12 cellular contexts compared by ENCODE assay signal in the genomic region with DNA sequence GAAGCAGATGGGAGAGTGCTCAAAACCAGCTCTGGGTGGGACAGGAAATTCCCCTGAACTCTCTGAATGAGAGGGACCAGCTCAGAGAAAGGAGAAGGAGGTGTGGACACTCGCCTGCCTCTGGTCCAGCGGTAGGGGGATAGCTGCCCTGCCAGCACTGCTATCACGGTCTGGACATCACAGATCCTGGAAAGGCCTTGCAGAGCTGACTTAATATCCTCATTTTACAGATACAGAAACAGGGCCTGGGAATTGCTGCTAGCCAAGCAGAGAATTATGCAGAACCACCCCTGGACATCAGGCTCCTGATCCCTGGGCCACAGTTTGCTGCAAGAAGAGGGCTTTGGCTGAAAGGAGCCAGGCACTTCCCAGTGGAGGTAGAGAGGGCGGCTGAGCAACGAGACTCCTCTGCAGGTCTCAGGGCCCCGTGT. TPM values are rescaled to one million over a fixed set of nuclear protein-coding genes. Genes with fewer than 3 reads are reported as not detected.
DNase-seq lines count a peak whose midpoint lies in the region; ATAC-seq, FAIRE-seq and TF ChIP-seq lines count a peak whose summit lies in the region.
"Had no signal": no experiment of that assay in that cellular context is flagged by ENCODE, and none has a peak within 500 bp of the region (broad histone marks: within the 10 kb centered on the region; RNA-seq: fewer than 3 reads in every experiment).

No MANE protein-coding gene starts in this region.

- no peak for TF ChIP-seq RAD21 in GM12878 (IDR thresholded peaks at IDR 0.05; ENCODE audit: insufficient read depth, low read depth, low read length)

- peak overlapping the region; percentile 42 for H3K4me3 ChIP-seq in CD8-positive, alpha-beta memory T cell (ENCODE audit: low read length)
- peak overlapping the region; percentile 88 for H3K4me3 ChIP-seq in GM12878
- H3K4me3 ChIP-seq: colonic mucosa had no signal

- no peak for TF ChIP-seq EP300 in GM12878 (IDR thresholded peaks at IDR 0.05; ENCODE audit: borderline replicate concordance in 1 of 2, control insufficient read depth in 1 of 2, low read depth in 2 of 2, low read length in 2 of 2)

- RAD21 ChIA-PET in GM12878 (lab: Charles Lee; ENCODE audit: unreplicated experiment), result interaction anchor here (0.7 to 11.9 kb wide), 7 partner anchors 13 to 165 kb away, joined by 3 to 196 read pairs (median 5); no protein-coding TSS in a partner anchor

- H3K4me1 Mint-ChIP-seq in CD8-positive, alpha-beta memory T cell, result peaks cover 90 to 98% (median 92%) of the 10 kb centered on the region in 3 donors
- peaks cover 47% of the 10 kb centered on the region for H3K4me1 Mint-ChIP-seq in nephron progenitor cell

- H3K36me3 Mint-ChIP-seq in CD8-positive, alpha-beta memory T cell, result peaks cover 33 to 96% (median 41%) of the 10 kb centered on the region in 3 donors
- H3K36me3 Mint-ChIP-seq in nephron progenitor cell (ENCODE audit: low read depth), result peaks cover 3% of the 10 kb centered on the region

- peak overlapping the region; percentile 91 to 99 (median 96) for H3K4me3 Mint-ChIP-seq in CD8-positive, alpha-beta memory T cell
- H3K4me3 Mint-ChIP-seq in nephron progenitor cell, result peak overlapping the region; percentile 55

- SMC1A ChIA-PET in GM12878 (lab: Charles Lee; ENCODE audit: uncharacterized antibody, unreplicated experiment), result interaction anchor here (0.9 to 26.1 kb wide), 8 partner anchors 8 to 60 kb away, joined by 3 to 522 read pairs (median 5); no protein-coding TSS in a partner anchor

- BruUV-seq in GM12878 (replicated peaks; lab: Mats Ljungman, UMichigan), result TSS peak; percentile 75

- ATAC-seq in HG03045 (IDR thresholded peaks at IDR 0.05; ENCODE audit: unreplicated experiment) (peak; percentile 22), GM12878 (peak; percentile 12)

- no peaks in the 10 kb centered on the region for H3K9me3 ChIP-seq in CD8-positive, alpha-beta memory T cell (ENCODE audit: low read length)
- H3K9me3 ChIP-seq in GM12878 (replicated peaks; ENCODE audit: control insufficient read depth, insufficient read depth, low read length), result peaks cover 2% of the 10 kb centered on the region; the same call in 1 of the 3 replicates
- H3K9me3 ChIP-seq: colonic mucosa had no signal

- 0% methylated on average over 6 of the region's 6 CpGs for WGBS in GM12878 (ENCODE audit: insufficient coverage, insufficient replicate concordance, low lambda C conversion rate, missing lambda C conversion rate)

- no peak for TF ChIP-seq CTCF in GM12878 (IDR thresholded peaks at IDR 0.05 in 2 of 3, conservative IDR thresholded peaks at IDR 0.05 in 1 of 3; ENCODE audit: control insufficient read depth in 2 of 3, extremely low read depth in 1 of 3, insufficient read depth in 1 of 3, low read depth in 3 of 3, low read length in 3 of 3)
- no peak for TF ChIP-seq CTCF in nephron progenitor cell (IDR thresholded peaks at IDR 0.05)

- POLR2A ChIA-PET in CD8-positive, alpha-beta memory T cell (lab: Charles Lee), result interaction anchor here (0.6 to 9.3 kb wide), 9 partner anchors 8 to 129 kb away, joined by 3 to 92 read pairs (median 4); a partner anchor contains a TSS
- POLR2A ChIA-PET in GM12878 (lab: Charles Lee), result interaction anchor here (0.9 to 18.1 kb wide), 8 partner anchors 11 to 151 kb away, joined by 3 to 383 read pairs (median 7); a partner anchor contains a TSS

- in situ Hi-C loops in GM12878 (cut with MboI) (no loop called here), G401 (cut with HindIII; ENCODE audit: low sequenced_read_pairs) (no loop called here)

- H3K27ac Mint-ChIP-seq in CD8-positive, alpha-beta memory T cell, result peak overlapping the region; percentile 95 to 100 (median 99)
- H3K27ac Mint-ChIP-seq in nephron progenitor cell, result peak overlapping the region; percentile 79

- H3K9ac ChIP-seq in GM12878 (ENCODE audit: control insufficient read depth, insufficient read depth, low read length), result peak overlapping the region; percentile 99

- no peak for DNase-seq in CD8-positive, alpha-beta memory T cell
- DNase-seq in GM12878 (ENCODE audit: low read depth, low spot score), result no peak
- DNase-seq in nephron progenitor cell, result no peak
- DNase-seq in NCI-H2171 (lab: John Stamatoyannopoulos, UW), result no peak
- DNase-seq in G401 (ENCODE audit: low spot score), result no peak
- DNase-seq in Ammon's horn (ENCODE audit: low spot score), result no peak
- no peak for DNase-seq in NCI-H526 (lab: John Stamatoyannopoulos, UW)
- DNase-seq: activated CD4-positive, CD25-positive, alpha-beta regulatory T cell; colonic mucosa; NCI-H526 treated with DMSO at 0.1 percent for 48 hours had no signal

- peak; percentile 73 for TF ChIP-seq POLR2A in GM12878 (IDR thresholded peaks at IDR 0.05; ENCODE audit: low read depth, low read length)

- peaks cover 95% of the 10 kb centered on the region for H3K4me1 ChIP-seq in CD8-positive, alpha-beta memory T cell (ENCODE audit: insufficient read depth, low read length)
- H3K4me1 ChIP-seq in GM12878 (ENCODE audit: control insufficient read depth, insufficient read depth, low read length), result peaks cover 38% of the 10 kb centered on the region
- H3K4me1 ChIP-seq: colonic mucosa had no signal

- no peaks in the 10 kb centered on the region for H3K9me3 Mint-ChIP-seq in CD8-positive, alpha-beta memory T cell
- no peaks in the 10 kb centered on the region for H3K9me3 Mint-ChIP-seq in nephron progenitor cell

- H3K4me2 ChIP-seq in GM12878 (ENCODE audit: control insufficient read depth, insufficient read depth), result peak overlapping the region; percentile 38

- H4K20me1 ChIP-seq in GM12878 (ENCODE audit: control insufficient read depth, insufficient read depth), result no peaks in the 10 kb centered on the region

- no peak for FAIRE-seq in GM12878 (lab: Jason Lieb, UNC)
- FAIRE-seq: D721Med had no signal

- no peaks in the 10 kb centered on the region for H3K27me3 ChIP-seq in CD8-positive, alpha-beta memory T cell (ENCODE audit: insufficient read depth, low read length, poor library complexity, severe bottlenecking)
- no peaks in the 10 kb centered on the region for H3K27me3 ChIP-seq in GM12878 (replicated peaks in 1 of 2; ENCODE audit: control insufficient read depth in 2 of 2, insufficient read depth in 2 of 2, low read length in 1 of 2)
- H3K27me3 ChIP-seq: colonic mucosa had no signal

- CTCF ChIA-PET in CD8-positive, alpha-beta memory T cell (lab: Charles Lee), result interaction anchor here (1.2 to 20.8 kb wide), 6 partner anchors 9 to 50 kb away, joined by 3 to 363 read pairs (median 6); a partner anchor contains a TSS
- CTCF ChIA-PET in GM12878 (lab: Yijun Ruan, JAX), result interaction anchor here (0.5 to 7.6 kb wide), 7 partner anchors 13 to 434 kb away, joined by 3 to 110 read pairs (median 4); no protein-coding TSS in a partner anchor

- peaks cover 24% of the 10 kb centered on the region for H3K36me3 ChIP-seq in CD8-positive, alpha-beta memory T cell (ENCODE audit: insufficient read depth, low read length)
- H3K36me3 ChIP-seq in GM12878 (ENCODE audit: control insufficient read depth in 2 of 2, insufficient read depth in 2 of 2, low read length in 1 of 2), result peaks cover 16 to 19% of the 10 kb centered on the region in 2 experiments
- H3K36me3 ChIP-seq: colonic mucosa had no signal

- intact Hi-C loops in GM12878 (cut with micrococcal nuclease; ENCODE audit: unreplicated experiment), result loop anchor here (2.0 to 10.0 kb wide), 2 partner anchors 15 to 337 kb away; a partner anchor contains a TSS

- no peak overlapping the region for H3K27ac ChIP-seq in CD8-positive, alpha-beta memory T cell (ENCODE audit: low read depth, low read length)
- H3K27ac ChIP-seq in GM12878 (ENCODE audit: control insufficient read depth, insufficient read depth), result peak overlapping the region; percentile 99
- H3K27ac ChIP-seq: colonic mucosa had no signal

- H2AFZ ChIP-seq in GM12878 (ENCODE audit: control insufficient read depth, low read depth, low read length), result no peak overlapping the region

- H3K27me3 Mint-ChIP-seq in CD8-positive, alpha-beta memory T cell, result no peaks in the 10 kb centered on the region
- H3K27me3 Mint-ChIP-seq in nephron progenitor cell (ENCODE audit: low read depth, poor library complexity), result no peaks in the 10 kb centered on the region

- peaks cover 96% of the 10 kb centered on the region for H3K79me2 ChIP-seq in GM12878 (ENCODE audit: control insufficient read depth, insufficient read depth, low read length)

RNA-seq across cellular contexts. Expression of a gene that starts 4.8 kb away (rescaled TPM):
- total RNA-seq in CD8-positive, alpha-beta memory T cell, result 100 to 1,000 TPM; 316 to 322 TPM
- polyA plus RNA-seq in CD8-positive, alpha-beta memory T cell, result 12.1 TPM
- 317 and 349 TPM in 2 replicates for total RNA-seq in GM12878 (2013; cell fraction: nucleolus; rRNA removed)
- total RNA-seq in GM12878 (2014; rRNA removed) (144 and 153 TPM in 2 replicates), GM12878 (2014; rRNA removed; fragmentation: Illumina TruSeq; extraction: Trizol) (111 and 116 TPM in 2 replicates), GM12878 (2021) (163 and 164 TPM in 2 replicates)
- polyA plus RNA-seq in GM12878 (2011; ENCODE audit: low read depth), result 44.2 TPM
- polyA plus RNA-seq in GM12878 (2011; rRNA removed) (106 and 147 TPM in 2 replicates), GM12878 (2014; fragmentation: Illumina TruSeq; extraction: Trizol) (82.8 and 140 TPM in 2 replicates), GM12878 (2014; fragmentation: Nextera tagmentation; extraction: Ambion mirVana) (10 to 100 TPM; 13.8 to 16.6 TPM), GM12878 (2014; rRNA removed) (153 and 156 TPM in 2 replicates), GM12878 (2016; fragmentation: Nextera tagmentation; extraction: Ambion mirVana) (10 to 100 TPM; 69.6 to 79.5 TPM)
- 186 and 209 TPM in 2 replicates for polyA plus RNA-seq in GM12878 (2011; cell fraction: cytosol; rRNA removed)
- 205 and 241 TPM in 2 replicates for polyA plus RNA-seq in GM12878 (2011; cell fraction: nucleus; rRNA removed)
- 65.1 and 86.6 TPM in 2 replicates for polyA plus RNA-seq in GM12878 (2012)
- 194 and 283 TPM in 2 replicates for polyA minus RNA-seq in GM12878 (2011; rRNA and poly(A)+ RNA removed)
- polyA minus RNA-seq in GM12878 (2011; cell fraction: cytosol; rRNA and poly(A)+ RNA removed), result 61.2 and 66.6 TPM in 2 replicates
- polyA minus RNA-seq in GM12878 (2011; cell fraction: nucleus; rRNA and poly(A)+ RNA removed), result 99.3 and 141 TPM in 2 replicates
- 0.49 and 0.85 TPM in 2 replicates for total RNA-seq in G401 (2014; rRNA removed; shearing (Covaris generic))

RNA-seq across cellular contexts. Expression of a gene that starts 44.8 kb away (rescaled TPM):
- total RNA-seq in CD8-positive, alpha-beta memory T cell, result 100 to 1,000 TPM; 206 to 214 TPM
- polyA plus RNA-seq in CD8-positive, alpha-beta memory T cell, result 8.3 TPM
- 127 and 130 TPM in 2 replicates for total RNA-seq in GM12878 (2013; cell fraction: nucleolus; rRNA removed)
- total RNA-seq in GM12878 (2014; rRNA removed) (74.9 and 81.1 TPM in 2 replicates), GM12878 (2014; rRNA removed; fragmentation: Illumina TruSeq; extraction: Trizol) (63.1 and 74.8 TPM in 2 replicates), GM12878 (2021) (116 and 133 TPM in 2 replicates)
- 38.7 TPM for polyA plus RNA-seq in GM12878 (2011; ENCODE audit: low read depth)
- polyA plus RNA-seq in GM12878 (2011; rRNA removed) (45.5 and 71.1 TPM in 2 replicates), GM12878 (2014; fragmentation: Illumina TruSeq; extraction: Trizol) (64.7 and 94.2 TPM in 2 replicates), GM12878 (2014; fragmentation: Nextera tagmentation; extraction: Ambion mirVana) (10 to 100 TPM; 26.0 to 50.2 TPM), GM12878 (2014; rRNA removed) (98.6 and 106 TPM in 2 replicates), GM12878 (2016; fragmentation: Nextera tagmentation; extraction: Ambion mirVana) (100 to 1,000 TPM in 1 of 2 experiments, 10 to 100 TPM in 1; 97.9 to 113 TPM)
- polyA plus RNA-seq in GM12878 (2011; cell fraction: cytosol; rRNA removed), result 118 and 119 TPM in 2 replicates
- 334 and 350 TPM in 2 replicates for polyA plus RNA-seq in GM12878 (2011; cell fraction: nucleus; rRNA removed)
- 63.6 and 78.6 TPM in 2 replicates for polyA plus RNA-seq in GM12878 (2012)
- polyA minus RNA-seq in GM12878 (2011; rRNA and poly(A)+ RNA removed), result 85.9 and 103 TPM in 2 replicates
- polyA minus RNA-seq in GM12878 (2011; cell fraction: cytosol; rRNA and poly(A)+ RNA removed), result 31.7 and 47.3 TPM in 2 replicates
- 69.5 and 128 TPM in 2 replicates for polyA minus RNA-seq in GM12878 (2011; cell fraction: nucleus; rRNA and poly(A)+ RNA removed)
- 60.2 and 66.5 TPM in 2 replicates for total RNA-seq in G401 (2014; rRNA removed; shearing (Covaris generic))

Comparison
In these comparisons a context has a peak if more than half of its experiments do, and no peak if none do; other contexts are left out.
1. RNA of a gene that starts 4.8 kb away (total RNA-seq): 316 to 322 TPM in CD8-positive, alpha-beta memory T cell and 111 to 349 TPM in GM12878; 0.49 to 0.85 TPM in G401; every median in the first group is over 10 times any median in the second.